13 cellular contexts compared by ENCODE assay signal in the genomic region with DNA sequence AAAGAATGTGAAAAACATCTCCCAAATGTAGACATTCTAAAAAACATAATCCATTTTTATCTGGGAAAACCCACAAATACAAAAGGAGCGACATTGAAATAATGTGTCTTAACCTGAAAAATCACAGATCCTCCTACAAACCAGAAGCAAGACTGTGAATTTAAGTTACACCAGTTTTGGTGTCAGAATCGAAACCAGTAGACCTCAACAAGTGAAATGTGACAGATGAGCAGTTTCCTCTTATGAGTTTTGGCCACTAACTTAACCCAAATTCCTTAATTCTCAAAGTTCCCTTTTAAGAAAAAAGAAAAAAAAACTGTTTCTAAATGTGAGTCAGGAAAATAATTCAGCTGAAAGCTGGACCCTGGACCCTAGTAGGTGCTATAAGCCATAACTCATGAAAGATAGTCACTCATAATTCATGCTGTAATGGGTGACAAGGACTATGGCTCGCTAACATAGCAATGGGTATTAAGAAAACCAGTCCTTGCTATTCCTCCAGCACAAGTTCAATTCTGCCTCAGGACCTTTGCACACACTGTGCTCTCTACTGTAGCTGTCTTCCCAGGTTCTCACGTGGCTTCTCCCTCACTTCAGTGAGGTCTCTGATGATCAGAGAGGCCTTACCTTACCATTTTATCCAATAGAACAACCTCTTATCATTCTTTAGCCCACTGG. TPM values are rescaled to one million over a fixed set of nuclear protein-coding genes. Genes with fewer than 3 reads are reported as not detected.
A peak's percentile ranks its signal among the peaks of the same experiment; 100 is the strongest.
DNase-seq lines count a peak whose midpoint lies in the region; ATAC-seq and TF ChIP-seq lines count a peak whose summit lies in the region.
"Had no signal": no experiment of that assay in that cellular context is flagged by ENCODE, and none has a peak within 500 bp of the region (broad histone marks: within the 10 kb centered on the region; RNA-seq: fewer than 3 reads in every experiment).

No MANE protein-coding gene starts in this region.

- no peaks in the 10 kb centered on the region for H3K36me3 ChIP-seq in left lung
- H3K36me3 ChIP-seq: heart right ventricle, stomach had no signal

- no peak for DNase-seq in left colon
- no peak for DNase-seq in HCEC 1CT
- no peak for DNase-seq in left lung
- no peak for DNase-seq in NCI-H526 treated with DMSO at 0.1 percent for 48 hours (lab: John Stamatoyannopoulos, UW)
- DNase-seq: activated naive CD4-positive, alpha-beta T cell; heart right ventricle; stomach had no signal

- ATAC-seq in GM18909 (IDR thresholded peaks at IDR 0.05; ENCODE audit: poor library complexity, unreplicated experiment), result peak; percentile 86
- peak; percentile 88 for ATAC-seq in GM21717 (IDR thresholded peaks at IDR 0.05; ENCODE audit: unreplicated experiment)
- peak; percentile 89 for ATAC-seq in HG03378 (IDR thresholded peaks at IDR 0.05; ENCODE audit: unreplicated experiment)
- ATAC-seq in left colon, result peak; percentile 28
- no peak for ATAC-seq in activated T-helper 17 cell treated with anti-CD3 and anti-CD28 coated beads, Interleukin-2, amount 50 U/mL, for 72 hours (replicated peaks)
- no peak for ATAC-seq in left lung
- ATAC-seq: heart right ventricle, PC-3 had no signal

- H3K36me3 Mint-ChIP-seq in activated T-helper 17 cell treated with anti-CD3 and anti-CD28 coated beads, Interleukin-2, amount 50 U/mL, for 72 hours (ENCODE audit: low read depth), result no peaks in the 10 kb centered on the region

- H3K27ac ChIP-seq in left lung, result no peak overlapping the region
- H3K27ac ChIP-seq: stomach had no signal

- H3K27ac Mint-ChIP-seq in activated T-helper 17 cell treated with anti-CD3 and anti-CD28 coated beads, Interleukin-2, amount 50 U/mL, for 72 hours, result no peak overlapping the region

- no peaks in the 10 kb centered on the region for H3K27me3 Mint-ChIP-seq in activated T-helper 17 cell treated with anti-CD3 and anti-CD28 coated beads, Interleukin-2, amount 50 U/mL, for 72 hours

- H3K4me3 Mint-ChIP-seq in activated T-helper 17 cell treated with anti-CD3 and anti-CD28 coated beads, Interleukin-2, amount 50 U/mL, for 72 hours, result no peak overlapping the region

- intact Hi-C loops in left colon (cut with DNase I, micrococcal nuclease), result no loop called here
- intact Hi-C loops in left lung (cut with DNase I), result no loop called here

- H3K4me1 ChIP-seq in left lung, result peaks cover 4 to 6% of the 10 kb centered on the region in 2 donors

- no peaks in the 10 kb centered on the region for H3K27me3 ChIP-seq in left lung
- H3K27me3 ChIP-seq: heart right ventricle, stomach had no signal

- no peaks in the 10 kb centered on the region for H3K4me1 Mint-ChIP-seq in activated T-helper 17 cell treated with anti-CD3 and anti-CD28 coated beads, Interleukin-2, amount 50 U/mL, for 72 hours

- TF ChIP-seq CTCF in left lung (IDR thresholded peaks at IDR 0.05), result no peak

- H3K9me3 ChIP-seq in left lung, result no peaks in the 10 kb centered on the region
- H3K9me3 ChIP-seq: heart right ventricle, stomach had no signal

- H3K4me3 ChIP-seq in left lung, result no peak overlapping the region
- H3K4me3 ChIP-seq: heart right ventricle, smooth muscle cell, stomach had no signal

- H3K9me3 Mint-ChIP-seq in activated T-helper 17 cell treated with anti-CD3 and anti-CD28 coated beads, Interleukin-2, amount 50 U/mL, for 72 hours, result peaks cover 5% of the 10 kb centered on the region

RNA-seq across cellular contexts. Expression of gene THRB, which starts 9.0 kb away (rescaled TPM):
- total RNA-seq in left colon (10 to 100 TPM; 26.2 to 33.7 TPM), left lung (10 to 100 TPM; 10.1 to 11.8 TPM)
- total RNA-seq in activated T-helper 17 cell treated with anti-CD3 and anti-CD28 coated beads, Interleukin-2, amount 50 U/mL, for 72 hours, result not detected

Comparison
In these comparisons a context has a peak if more than half of its experiments do, and no peak if none do; other contexts are left out.
1. ATAC-seq: peak in GM18909 (single experiment), GM21717 (single experiment), HG03378 (single experiment) and left colon (single experiment); none in activated T-helper 17 cell treated with anti-CD3 and anti-CD28 coated beads, Interleukin-2, amount 50 U/mL, for 72 hours (single experiment) and left lung (single experiment).
2. RNA of gene THRB, which starts 9.0 kb away (total RNA-seq): 26.2 to 33.7 TPM in left colon and 10.1 to 11.8 TPM in left lung; not detected in activated T-helper 17 cell treated with anti-CD3 and anti-CD28 coated beads, Interleukin-2, amount 50 U/mL, for 72 hours; every median in the first group is over 10 times any median in the second.